19 cellular contexts compared by ENCODE assay signal in genomic region chr20:38499366-38499765, GRCh38.
"Had no signal": no experiment of that assay in that cellular context is flagged by ENCODE, and none has a peak within 500 bp of the region (broad histone marks: within the 10 kb centered on the region; RNA-seq: fewer than 3 reads in every experiment).

No MANE protein-coding gene starts in this region.

- H3K9ac ChIP-seq: neural progenitor cell had no signal

- H3K27ac ChIP-seq: foreskin keratinocyte, hepatocyte, neural progenitor cell, ovary, suprapubic skin, thyroid gland, uterus had no signal

- H3K4me2 ChIP-seq: hepatocyte, neural progenitor cell, smooth muscle cell had no signal

- DNase-seq: effector memory CD8-positive, alpha-beta T cell; head of caudate nucleus; kidney; nucleus accumbens; ovary; right cardiac atrium; stimulated activated CD4-positive, alpha-beta T cell treated with anti-CD3 and anti-CD28 coated beads, Interleukin-2, amount 100 ng/mL, for 48 hours; stimulated activated naive CD8-positive, alpha-beta T cell treated with anti-CD3 and anti-CD28 coated beads, Interleukin-15, Interleukin-2, amounts not matched to agents 100 U/mL and 50 U/mL, for 24 hours; thyroid gland; uterus had no signal

- ATAC-seq: effector memory CD8-positive, alpha-beta T cell; natural killer cell treated with Interleukin-12 subunit alpha and Interleukin-12 subunit beta and Interleukin-15 and Interleukin-18, amount 100 ng/mL, for 72 hours; right cardiac atrium; stimulated activated naive CD8-positive, alpha-beta T cell treated with anti-CD3 and anti-CD28 coated beads, Interleukin-15, Interleukin-2, amounts not matched to agents 100 U/mL and 50 U/mL, for 24 hours had no signal

- H3K27me3 ChIP-seq: foreskin keratinocyte, hepatocyte, neural progenitor cell, ovary, suprapubic skin, thyroid gland, uterus had no signal

- H3K9me3 Mint-ChIP-seq: effector memory CD8-positive, alpha-beta T cell; natural killer cell treated with Interleukin-12 subunit alpha and Interleukin-12 subunit beta and Interleukin-15 and Interleukin-18, amount 100 ng/mL, for 72 hours; neural progenitor cell; type B pancreatic cell had no signal

- H3K9me3 ChIP-seq: ovary, suprapubic skin, thyroid gland, uterus had no signal

- H3K4me3 Mint-ChIP-seq: dendritic cell treated with granulocyte-macrophage colony-stimulating factor and Interleukin-4, amounts not matched to agents 40 ng/mL and 50 ng/mL, for 4 days; effector memory CD8-positive, alpha-beta T cell; mesothelial cell of epicardium; natural killer cell treated with Interleukin-12 subunit alpha and Interleukin-12 subunit beta and Interleukin-15 and Interleukin-18, amount 100 ng/mL, for 72 hours; neural progenitor cell; type B pancreatic cell had no signal

- H3K36me3 ChIP-seq: neural progenitor cell, ovary, uterus had no signal

- H3K4me3 ChIP-seq: hepatocyte, neural progenitor cell, ovary, smooth muscle cell, suprapubic skin, thyroid gland, uterus had no signal

- H3K27ac Mint-ChIP-seq: dendritic cell treated with granulocyte-macrophage colony-stimulating factor and Interleukin-4, amounts not matched to agents 40 ng/mL and 50 ng/mL, for 4 days; mesothelial cell of epicardium; natural killer cell treated with Interleukin-12 subunit alpha and Interleukin-12 subunit beta and Interleukin-15 and Interleukin-18, amount 100 ng/mL, for 72 hours; neural progenitor cell; type B pancreatic cell had no signal

- H2AFZ ChIP-seq: hepatocyte, neural progenitor cell had no signal

- H3K4me1 Mint-ChIP-seq: mesothelial cell of epicardium, neural progenitor cell had no signal

- H3K4me1 ChIP-seq: foreskin keratinocyte, neural progenitor cell, suprapubic skin, thyroid gland, uterus had no signal
